2 cellular contexts compared by ENCODE assay signal in the genomic region with DNA sequence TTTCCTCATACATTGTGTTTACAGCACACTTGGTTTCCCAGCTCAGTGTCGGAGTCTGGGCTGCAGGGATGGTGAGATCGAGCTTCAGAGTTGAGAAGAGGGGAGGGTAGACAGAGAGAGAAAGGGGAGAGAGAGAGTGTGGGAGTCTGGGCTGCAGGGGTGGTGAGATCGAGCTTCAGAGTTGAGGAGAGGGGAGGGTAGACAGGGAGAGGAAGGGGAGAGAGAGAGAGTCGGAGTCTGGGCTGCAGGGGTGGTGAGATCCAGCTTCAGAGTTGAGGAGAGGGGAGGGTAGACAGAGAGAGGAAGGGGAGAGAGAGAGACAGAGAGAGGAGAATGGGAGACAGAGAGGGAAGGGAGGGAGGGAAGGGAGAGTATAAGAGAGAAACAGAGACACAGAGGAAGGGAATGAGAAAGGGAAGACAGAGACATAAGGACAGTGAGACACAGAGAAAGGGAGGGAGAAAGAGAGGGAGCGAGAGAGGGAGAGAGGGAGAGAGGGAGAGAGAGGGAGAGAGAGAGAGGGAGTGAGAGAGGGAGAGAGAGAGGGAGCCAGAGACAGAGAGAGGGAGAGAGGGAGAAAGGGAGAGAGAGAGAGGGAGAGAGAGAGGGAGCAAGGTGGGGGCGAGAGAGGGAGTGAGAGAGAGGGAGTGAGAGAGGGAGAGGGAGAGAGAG.
TF ChIP-seq lines count a peak whose summit lies in the region.

No MANE protein-coding gene starts in this region.

TF ChIP-seq in H1, 55 proteins besides CTCF, POLR2A, EP300 and RAD21:
- TF ChIP-seq SUZ12 (IDR thresholded peaks at IDR 0.05; ENCODE audit: low read length) (peak; percentile 31; the same call in 1 of the 2 replicates), RFX5 (IDR thresholded peaks at IDR 0.05; ENCODE audit: borderline replicate concordance, low read depth, low read length) (no peak)

TF ChIP-seq in HEK293T, 16 proteins besides CTCF, POLR2A, EP300 and RAD21:
- no peak for TF ChIP-seq ELF4 (IDR thresholded peaks at IDR 0.05)
- TF ChIP-seq SUZ12 (IDR thresholded peaks at IDR 0.05): no peak
- TF ChIP-seq FOXM1 (IDR thresholded peaks at IDR 0.05; ENCODE audit: borderline replicate concordance): no peak
- no peak for TF ChIP-seq FOXK2 (IDR thresholded peaks at IDR 0.05)
- TF ChIP-seq NFRKB (IDR thresholded peaks at IDR 0.05): no peak
- no peak for TF ChIP-seq FOXA1 (IDR thresholded peaks at IDR 0.05)
- TF ChIP-seq, protein P1, sequence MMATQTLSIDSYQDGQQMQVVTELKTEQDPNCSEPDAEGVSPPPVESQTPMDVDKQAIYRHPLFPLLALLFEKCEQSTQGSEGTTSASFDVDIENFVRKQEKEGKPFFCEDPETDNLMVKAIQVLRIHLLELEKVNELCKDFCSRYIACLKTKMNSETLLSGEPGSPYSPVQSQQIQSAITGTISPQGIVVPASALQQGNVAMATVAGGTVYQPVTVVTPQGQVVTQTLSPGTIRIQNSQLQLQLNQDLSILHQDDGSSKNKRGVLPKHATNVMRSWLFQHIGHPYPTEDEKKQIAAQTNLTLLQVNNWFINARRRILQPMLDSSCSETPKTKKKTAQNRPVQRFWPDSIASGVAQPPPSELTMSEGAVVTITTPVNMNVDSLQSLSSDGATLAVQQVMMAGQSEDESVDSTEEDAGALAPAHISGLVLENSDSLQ (IDR thresholded peaks at IDR 0.05): no peak
- no peak for TF ChIP-seq ARNT (IDR thresholded peaks at IDR 0.05)
- TF ChIP-seq BHLHE40 (IDR thresholded peaks at IDR 0.05; ENCODE audit: borderline replicate concordance): no peak
- no peak for TF ChIP-seq L3MBTL2 (conservative IDR thresholded peaks at IDR 0.05)
- TF ChIP-seq HDGF (IDR thresholded peaks at IDR 0.05; ENCODE audit: borderline replicate concordance): no peak
- TF ChIP-seq SP1 (IDR thresholded peaks at IDR 0.05): no peak
- no peak for TF ChIP-seq CTBP1 (IDR thresholded peaks at IDR 0.05; ENCODE audit: borderline replicate concordance)
- no peak for TF ChIP-seq LEF1 (IDR thresholded peaks at IDR 0.05; ENCODE audit: borderline replicate concordance)
- no peak for TF ChIP-seq TARDBP (IDR thresholded peaks at IDR 0.05)
- TF ChIP-seq ZNF384 (IDR thresholded peaks at IDR 0.05): no peak
